ENCODE assay signal across 16 cellular contexts in the genomic region with DNA sequence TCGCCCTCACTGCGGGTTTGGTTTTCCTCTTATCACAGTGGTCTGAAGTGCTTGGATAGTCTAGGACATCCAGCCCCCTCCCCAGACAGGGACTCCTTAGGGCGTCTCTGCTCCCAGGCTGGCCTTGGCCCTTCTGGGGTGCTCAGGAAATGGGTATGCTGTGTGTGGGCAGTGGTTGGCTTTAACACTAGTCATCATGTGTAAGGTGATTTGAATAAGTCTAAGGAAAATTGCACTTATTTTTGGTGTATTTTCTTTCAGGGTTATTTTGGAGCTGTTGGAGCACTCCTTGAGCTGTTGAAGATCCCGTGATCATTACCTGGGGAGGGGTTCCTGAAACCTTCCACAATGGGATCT. TPM values are rescaled to one million over a fixed set of nuclear protein-coding genes. Genes with fewer than 3 reads are reported as not detected.
DNase-seq lines count a peak whose midpoint lies in the region; ATAC-seq, FAIRE-seq and TF ChIP-seq lines count a peak whose summit lies in the region.
"Had no signal": no experiment of that assay in that cellular context is flagged by ENCODE, and none has a peak within 500 bp of the region (broad histone marks: within the 10 kb centered on the region; RNA-seq: fewer than 3 reads in every experiment).

No MANE protein-coding gene starts in this region.

- FAIRE-seq in small intestine (lab: Jason Lieb, UNC), result no peak

- peaks cover 0 to 2% of the 10 kb centered on the region in 2 donors for H3K4me1 ChIP-seq in small intestine (ENCODE audit: control insufficient read depth in 2 of 2, insufficient read depth in 1 of 2, low read depth in 1 of 2, low read length in 1 of 2)

- H3K9me3 Mint-ChIP-seq in activated CD4-positive, alpha-beta T cell treated with anti-CD3 and anti-CD28 coated beads for 36 hours (ENCODE audit: low read depth), result no peaks in the 10 kb centered on the region
- no peaks in the 10 kb centered on the region for H3K9me3 Mint-ChIP-seq in effector memory CD8-positive, alpha-beta T cell
- no peaks in the 10 kb centered on the region for H3K9me3 Mint-ChIP-seq in progenitor cell of endocrine pancreas (ENCODE audit: low read depth)
- H3K9me3 Mint-ChIP-seq: naive B cell had no signal

- H3K27me3 ChIP-seq in small intestine (ENCODE audit: control insufficient read depth in 2 of 2, insufficient read depth in 2 of 2, low read length in 2 of 2), result no peaks in the 10 kb centered on the region
- H3K27me3 ChIP-seq: gastroesophageal sphincter, tibial artery had no signal

- H3K27me3 Mint-ChIP-seq in activated CD4-positive, alpha-beta T cell treated with anti-CD3 and anti-CD28 coated beads for 36 hours, result no peaks in the 10 kb centered on the region
- H3K27me3 Mint-ChIP-seq in effector memory CD8-positive, alpha-beta T cell, result no peaks in the 10 kb centered on the region
- no peaks in the 10 kb centered on the region for H3K27me3 Mint-ChIP-seq in progenitor cell of endocrine pancreas
- H3K27me3 Mint-ChIP-seq: activated CD8-positive, alpha-beta memory T cell treated with anti-CD3 and anti-CD28 coated beads, Interleukin-2, amount 10 ng/mL, durations not matched to agents 7 days and 5 days; naive B cell had no signal

- WGBS in small intestine, 3 donors, result 44 to 77% (median 65%) methylated on average over 4 of the region's 4 CpGs

- POLR2A ChIA-PET in activated CD4-positive, alpha-beta T cell treated with anti-CD3 and anti-CD28 coated beads for 36 hours (lab: Charles Lee), result no interaction called here

- no peak for TF ChIP-seq CTCF in progenitor cell of endocrine pancreas (IDR thresholded peaks at IDR 0.05; ENCODE audit: unreplicated experiment)

- ATAC-seq in activated CD4-positive, alpha-beta T cell treated with anti-CD3 and anti-CD28 coated beads for 36 hours, result no peak
- no peak for ATAC-seq in effector memory CD8-positive, alpha-beta T cell (replicated peaks)
- no peak for ATAC-seq in GM21515 (IDR thresholded peaks at IDR 0.05; ENCODE audit: unreplicated experiment)
- ATAC-seq: activated CD8-positive, alpha-beta memory T cell treated with anti-CD3 and anti-CD28 coated beads, Interleukin-2, amount 10 ng/mL, durations not matched to agents 7 days and 5 days; gastroesophageal sphincter had no signal

- H3K4me3 Mint-ChIP-seq in activated CD4-positive, alpha-beta T cell treated with anti-CD3 and anti-CD28 coated beads for 36 hours, result no peak overlapping the region
- H3K4me3 Mint-ChIP-seq in effector memory CD8-positive, alpha-beta T cell, result no peak overlapping the region
- no peak overlapping the region for H3K4me3 Mint-ChIP-seq in progenitor cell of endocrine pancreas (ENCODE audit: low read depth)
- H3K4me3 Mint-ChIP-seq: activated CD8-positive, alpha-beta memory T cell treated with anti-CD3 and anti-CD28 coated beads, Interleukin-2, amount 10 ng/mL, durations not matched to agents 7 days and 5 days; naive B cell had no signal

- no peak overlapping the region for H3K4me3 ChIP-seq in SK-N-MC
- H3K4me3 ChIP-seq in small intestine (ENCODE audit: low read depth in 1 of 2, low read length in 2 of 2), result no peak overlapping the region
- H3K4me3 ChIP-seq: gastroesophageal sphincter, tibial artery had no signal

- H3K9me3 ChIP-seq in SK-N-MC (ENCODE audit: low read depth, low read length), result no peaks in the 10 kb centered on the region
- H3K9me3 ChIP-seq in small intestine (ENCODE audit: control insufficient read depth, low read depth), result no peaks in the 10 kb centered on the region
- H3K9me3 ChIP-seq: gastroesophageal sphincter, tibial artery had no signal

- intact Hi-C loops in activated CD4-positive, alpha-beta T cell treated with anti-CD3 and anti-CD28 coated beads for 36 hours (cut with DNase I, micrococcal nuclease), result no loop called here

- peaks cover 62% of the 10 kb centered on the region for H3K36me3 ChIP-seq in SK-N-MC (ENCODE audit: insufficient read depth, low read length)
- H3K36me3 ChIP-seq in small intestine (ENCODE audit: control insufficient read depth in 2 of 2, insufficient read depth in 2 of 2, low read length in 2 of 2), result peaks cover 14 to 18% of the 10 kb centered on the region in 2 donors

- H3K9ac ChIP-seq in SK-N-MC (ENCODE audit: insufficient read length), result no peak overlapping the region

- H3K27ac ChIP-seq in SK-N-MC (peak overlapping the region; percentile 52; the same call in 1 of the 2 replicates), small intestine (ENCODE audit: low read depth in 1 of 2, low read length in 1 of 2) (no peak overlapping the region)
- H3K27ac ChIP-seq: gastroesophageal sphincter, tibial artery had no signal

- DNase-seq in activated CD4-positive, alpha-beta T cell treated with anti-CD3 and anti-CD28 coated beads for 36 hours, result no peak
- DNase-seq in activated CD4-positive, alpha-beta T cell treated with anti-CD3 and anti-CD28 coated beads, Interleukin-2, amount 50 U/mL, for 1 hour, result no peak
- DNase-seq in SK-N-MC (ENCODE audit: low read depth, low spot score), result no peak
- DNase-seq in effector memory CD8-positive, alpha-beta T cell, result no peak
- no peak for DNase-seq in progenitor cell of endocrine pancreas (ENCODE audit: low spot score, unreplicated experiment)
- no peak for DNase-seq in NCI-H146 treated with DMSO at 0.1 percent for 48 hours (lab: John Stamatoyannopoulos, UW; ENCODE audit: unreplicated experiment)
- DNase-seq in small intestine, result no peak
- DNase-seq: 8988T; activated CD8-positive, alpha-beta memory T cell treated with anti-CD3 and anti-CD28 coated beads, Interleukin-2, amount 10 ng/mL, durations not matched to agents 7 days and 5 days; naive B cell; NCI-H187 treated with DMSO at 0.1 percent for 48 hours; NCI-H510A; stimulated activated CD4-positive, alpha-beta T cell treated with anti-CD3 and anti-CD28 coated beads, Interleukin-1b, Interleukin-23, amount 100 ng/mL, for 48 hours; tibial artery had no signal

- CTCF ChIA-PET in activated CD4-positive, alpha-beta T cell treated with anti-CD3 and anti-CD28 coated beads for 36 hours (lab: Charles Lee), result interaction anchor here (0.7 to 1.1 kb wide), 2 partner anchors 10 to 12 kb away, joined by 3 to 4 read pairs; no protein-coding TSS in a partner anchor

- peaks cover 55% of the 10 kb centered on the region for H3K36me3 Mint-ChIP-seq in activated CD4-positive, alpha-beta T cell treated with anti-CD3 and anti-CD28 coated beads for 36 hours (ENCODE audit: low read depth)
- peaks cover 81% of the 10 kb centered on the region for H3K36me3 Mint-ChIP-seq in effector memory CD8-positive, alpha-beta T cell (ENCODE audit: insufficient read depth)
- H3K36me3 Mint-ChIP-seq in progenitor cell of endocrine pancreas (ENCODE audit: insufficient read depth), result peaks cover 18% of the 10 kb centered on the region

- peaks cover 54% of the 10 kb centered on the region for H3K4me1 Mint-ChIP-seq in activated CD4-positive, alpha-beta T cell treated with anti-CD3 and anti-CD28 coated beads for 36 hours
- peaks cover 28 to 36% of the 10 kb centered on the region in 2 donors for H3K4me1 Mint-ChIP-seq in effector memory CD8-positive, alpha-beta T cell (ENCODE audit: low read depth in 2 of 2)
- peaks cover 13% of the 10 kb centered on the region for H3K4me1 Mint-ChIP-seq in progenitor cell of endocrine pancreas (ENCODE audit: low read depth)

- H3K27ac Mint-ChIP-seq in activated CD4-positive, alpha-beta T cell treated with anti-CD3 and anti-CD28 coated beads for 36 hours, result peak overlapping the region; percentile 61
- peak overlapping the region; percentile 36 to 80 for H3K27ac Mint-ChIP-seq in effector memory CD8-positive, alpha-beta T cell
- peak overlapping the region; percentile 91 for H3K27ac Mint-ChIP-seq in progenitor cell of endocrine pancreas

RNA-seq across cellular contexts. Expression of a gene that starts 33.8 kb away (rescaled TPM):
- 10 to 100 TPM; 37.2 to 50.2 TPM for total RNA-seq in activated CD4-positive, alpha-beta T cell treated with anti-CD3 and anti-CD28 coated beads for 36 hours
- total RNA-seq in progenitor cell of endocrine pancreas, result 53.8 and 57.6 TPM in 2 replicates
- polyA plus RNA-seq in small intestine, result 10 to 100 TPM; 18.9 to 35.1 (median 24.2) TPM
